In the genomic region with DNA sequence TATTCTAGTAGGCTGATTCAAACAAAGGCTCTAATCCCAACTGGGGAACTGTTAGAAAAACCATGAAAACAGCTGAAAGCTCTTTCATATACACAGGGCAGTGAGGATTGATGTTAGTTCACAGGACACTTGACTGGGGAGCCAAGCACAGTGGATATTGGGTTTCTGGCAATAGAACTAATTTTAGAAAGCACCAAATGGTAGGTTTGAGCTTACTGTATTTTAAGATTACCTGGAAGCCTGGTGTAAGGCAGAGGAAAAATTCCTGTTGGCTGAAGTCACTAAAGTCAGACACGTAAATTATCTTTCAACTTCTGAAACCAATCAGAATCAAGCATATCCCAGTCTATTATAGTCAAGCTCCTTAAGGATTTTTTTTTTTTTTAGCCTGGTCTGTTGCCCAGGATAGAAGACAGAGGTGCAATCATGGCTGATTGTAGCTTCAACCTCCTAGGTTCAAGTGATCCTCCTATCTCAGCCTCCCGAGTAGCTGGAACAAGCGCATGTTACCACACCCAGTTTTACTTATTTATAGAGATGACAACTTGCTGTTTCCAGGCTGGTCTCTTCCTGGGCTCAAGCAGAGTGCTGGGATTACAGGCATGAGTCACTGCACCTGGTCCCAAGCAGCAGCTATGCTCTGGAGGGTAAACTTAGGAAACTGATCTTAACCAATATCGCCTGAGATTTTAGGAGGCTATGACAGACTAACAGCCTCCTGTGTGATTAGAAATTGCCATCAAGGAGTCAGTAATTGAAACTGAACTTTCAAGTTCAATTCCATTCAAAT, we compare ENCODE assay signal across 8 cellular contexts. TPM values are rescaled to one million over a fixed set of nuclear protein-coding genes. Genes with fewer than 3 reads are reported as not detected.
DNase-seq lines count a peak whose midpoint lies in the region; FAIRE-seq and TF ChIP-seq lines count a peak whose summit lies in the region.

No MANE protein-coding gene starts in this region.

- H3K36me3 ChIP-seq in neural cell (ENCODE audit: insufficient read depth, low read length) = no peaks in the 10 kb centered on the region

- FAIRE-seq in frontal cortex (lab: Jason Lieb, UNC) = no peak

- TF ChIP-seq CTCF in neural cell (IDR thresholded peaks at IDR 0.05; ENCODE audit: poor library complexity, severe bottlenecking) = no peak

- H2AFZ ChIP-seq in neural cell (ENCODE audit: low read depth, low read length) = no peak overlapping the region

- DNase-seq in EL = peak; percentile 75
- DNase-seq in MV-4-11 (lab: John Stamatoyannopoulos, UW) = peak; percentile 40
- peak; percentile 35 for DNase-seq in cerebellar cortex (ENCODE audit: low spot score)
- DNase-seq in AG08395 (ENCODE audit: low spot score) = no peak
- no peak for DNase-seq in activated effector memory CD4-positive, alpha-beta T cell treated with Interleukin-2 at 50 U/mL for 16 hours
- DNase-seq in frontal cortex (ENCODE audit: low spot score in 2 of 2) = no peak
- DNase-seq in activated CD8-positive, alpha-beta memory T cell treated with anti-CD3 and anti-CD28 coated beads for 24 hours = no peak

- no peak for TF ChIP-seq RAD21 in neural cell (conservative IDR thresholded peaks at IDR 0.05)

- H3K9ac ChIP-seq in neural cell (ENCODE audit: low read length) = no peak overlapping the region

- TF ChIP-seq EP300 in neural cell (conservative IDR thresholded peaks at IDR 0.05; ENCODE audit: poor library complexity, severe bottlenecking) = no peak

- no peaks in the 10 kb centered on the region for H3K9me2 ChIP-seq in neural cell (ENCODE audit: insufficient read depth, low read length)

- H3F3A ChIP-seq in neural cell (ENCODE audit: insufficient read depth, low read length, poor library complexity, severe bottlenecking) = no peaks in the 10 kb centered on the region

- H3K27me3 ChIP-seq in neural cell (ENCODE audit: insufficient read depth, low read depth, low read length) = no peaks in the 10 kb centered on the region

- peaks cover 54% of the 10 kb centered on the region for H3K79me2 ChIP-seq in neural cell (replicated peaks; ENCODE audit: insufficient read depth, low read length)

- peak overlapping the region; percentile 83 for H3K4me2 ChIP-seq in neural cell (ENCODE audit: low read length)

- no peak overlapping the region for H3K27ac ChIP-seq in neural cell (ENCODE audit: low read length)

- no peaks in the 10 kb centered on the region for H3K9me3 ChIP-seq in neural cell (ENCODE audit: low read length)

- H4K20me1 ChIP-seq in neural cell (ENCODE audit: insufficient read depth) = no peaks in the 10 kb centered on the region

- peak overlapping the region; percentile 85 for H3K4me3 ChIP-seq in neural cell (ENCODE audit: low read length)

TF ChIP-seq in neural cell, 6 proteins besides CTCF, POLR2A, EP300 and RAD21:
- no peak for TF ChIP-seq TAF1 (IDR thresholded peaks at IDR 0.05; ENCODE audit: low read depth)
- no peak for TF ChIP-seq SMC3 (conservative IDR thresholded peaks at IDR 0.05; ENCODE audit: poor library complexity)
- no peak for TF ChIP-seq EZH2 (IDR thresholded peaks at IDR 0.05; ENCODE audit: borderline replicate concordance, insufficient read depth, low read length, poor library complexity, severe bottlenecking)
- TF ChIP-seq, protein P1, sequence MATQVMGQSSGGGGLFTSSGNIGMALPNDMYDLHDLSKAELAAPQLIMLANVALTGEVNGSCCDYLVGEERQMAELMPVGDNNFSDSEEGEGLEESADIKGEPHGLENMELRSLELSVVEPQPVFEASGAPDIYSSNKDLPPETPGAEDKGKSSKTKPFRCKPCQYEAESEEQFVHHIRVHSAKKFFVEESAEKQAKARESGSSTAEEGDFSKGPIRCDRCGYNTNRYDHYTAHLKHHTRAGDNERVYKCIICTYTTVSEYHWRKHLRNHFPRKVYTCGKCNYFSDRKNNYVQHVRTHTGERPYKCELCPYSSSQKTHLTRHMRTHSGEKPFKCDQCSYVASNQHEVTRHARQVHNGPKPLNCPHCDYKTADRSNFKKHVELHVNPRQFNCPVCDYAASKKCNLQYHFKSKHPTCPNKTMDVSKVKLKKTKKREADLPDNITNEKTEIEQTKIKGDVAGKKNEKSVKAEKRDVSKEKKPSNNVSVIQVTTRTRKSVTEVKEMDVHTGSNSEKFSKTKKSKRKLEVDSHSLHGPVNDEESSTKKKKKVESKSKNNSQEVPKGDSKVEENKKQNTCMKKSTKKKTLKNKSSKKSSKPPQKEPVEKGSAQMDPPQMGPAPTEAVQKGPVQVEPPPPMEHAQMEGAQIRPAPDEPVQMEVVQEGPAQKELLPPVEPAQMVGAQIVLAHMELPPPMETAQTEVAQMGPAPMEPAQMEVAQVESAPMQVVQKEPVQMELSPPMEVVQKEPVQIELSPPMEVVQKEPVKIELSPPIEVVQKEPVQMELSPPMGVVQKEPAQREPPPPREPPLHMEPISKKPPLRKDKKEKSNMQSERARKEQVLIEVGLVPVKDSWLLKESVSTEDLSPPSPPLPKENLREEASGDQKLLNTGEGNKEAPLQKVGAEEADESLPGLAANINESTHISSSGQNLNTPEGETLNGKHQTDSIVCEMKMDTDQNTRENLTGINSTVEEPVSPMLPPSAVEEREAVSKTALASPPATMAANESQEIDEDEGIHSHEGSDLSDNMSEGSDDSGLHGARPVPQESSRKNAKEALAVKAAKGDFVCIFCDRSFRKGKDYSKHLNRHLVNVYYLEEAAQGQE (IDR thresholded peaks at IDR 0.05; ENCODE audit: borderline replicate concordance) = no peak
- no peak for TF ChIP-seq MXI1 (conservative IDR thresholded peaks at IDR 0.05; ENCODE audit: poor library complexity, severe bottlenecking)
- no peak for TF ChIP-seq POLR2AphosphoS5 (IDR thresholded peaks at IDR 0.05)
TF ChIP-seq in neural cell: peak in this region for 0.

RNA-seq across cellular contexts. Expression of gene SYNCRIP, which starts 32.5 kb away (rescaled TPM):
- 93.5 and 111 TPM in 2 replicates for polyA plus RNA-seq in neural cell
- polyA minus RNA-seq in neural cell = 166 and 192 TPM in 2 replicates
- 88.5 TPM for total RNA-seq in frontal cortex

Comparison
In these comparisons a context has a peak if more than half of its experiments do, and no peak if none do; other contexts are left out.
1. DNase-seq: peak in EL (single experiment), MV-4-11 (single experiment) and cerebellar cortex (single experiment); none in AG08395 (single experiment), activated effector memory CD4-positive, alpha-beta T cell treated with Interleukin-2 at 50 U/mL for 16 hours (single experiment), frontal cortex (0 of 2) and activated CD8-positive, alpha-beta memory T cell treated with anti-CD3 and anti-CD28 coated beads for 24 hours (single experiment).